17 cellular contexts compared by ENCODE assay signal in the genomic region with DNA sequence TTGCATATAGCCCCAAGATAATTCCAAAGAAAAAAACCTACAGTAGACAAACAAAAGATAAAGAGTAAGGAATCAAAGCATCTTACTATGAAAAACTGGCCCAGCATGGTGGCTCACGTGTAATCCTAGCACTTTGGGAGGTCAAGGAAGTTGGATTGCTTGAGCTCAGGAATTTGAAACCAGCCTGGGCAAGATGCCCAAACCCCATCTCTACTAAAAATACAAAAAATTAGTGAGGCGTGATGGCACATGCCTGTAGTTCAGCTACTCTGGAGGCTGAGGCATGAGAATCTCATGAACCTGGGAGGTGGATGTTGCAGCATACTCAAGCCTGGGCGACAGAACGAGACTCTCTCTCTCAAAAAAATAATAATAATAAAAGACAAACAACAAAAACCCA.
DNase-seq lines count a peak whose midpoint lies in the region; ATAC-seq and TF ChIP-seq lines count a peak whose summit lies in the region.
"Had no signal": no experiment of that assay in that cellular context is flagged by ENCODE, and none has a peak within 500 bp of the region (broad histone marks: within the 10 kb centered on the region; RNA-seq: fewer than 3 reads in every experiment).

No MANE protein-coding gene starts in this region.

- no peaks in the 10 kb centered on the region for H3K27me3 ChIP-seq in GM23248 (replicated peaks; ENCODE audit: insufficient read depth)

- no peak for TF ChIP-seq CTCF in astrocyte of the spinal cord (IDR thresholded peaks at IDR 0.05; ENCODE audit: low read depth, low read length)

- H3K9ac ChIP-seq in GM23248 = no peak overlapping the region

- H3F3A ChIP-seq in GM23248 (ENCODE audit: insufficient read depth) = no peaks in the 10 kb centered on the region

- no peak for ATAC-seq in HG02763 (IDR thresholded peaks at IDR 0.05; ENCODE audit: unreplicated experiment)
- ATAC-seq: HCT116, Right ventricle myocardium inferior had no signal

- H3K36me3 ChIP-seq in GM23248 (ENCODE audit: low read depth) = no peaks in the 10 kb centered on the region

- H3K9me2 ChIP-seq in GM23248 (ENCODE audit: insufficient read depth) = no peaks in the 10 kb centered on the region

- H3K9me3 ChIP-seq in GM23248 (ENCODE audit: low read depth) = no peaks in the 10 kb centered on the region

- WGBS in GM23248 (ENCODE audit: low coverage in 1 of 2, low lambda C conversion rate in 2 of 2, missing lambda C conversion rate in 2 of 2), 2 experiments = 23 to 29% methylated on average over 4 of the region's 4 CpGs

- DNase-seq in ACHN (peak; percentile 82), HK-2 (ENCODE audit: unreplicated experiment) (peak; percentile 16), astrocyte of the spinal cord (ENCODE audit: low read depth, low spot score) (peak; percentile 0), iris pigment epithelial cell (ENCODE audit: low read depth) (peak; percentile 0), GM23248 (no peak), SW480 (ENCODE audit: low spot score) (no peak), NCI-H2171 (lab: John Stamatoyannopoulos, UW) (no peak)
- DNase-seq: KBM-7, NCI-H1048, NCI-H1436 treated with DMSO at 0.1 percent for 48 hours, NCI-H2227 treated with DMSO at 0.1 percent for 48 hours, NCI-H524 had no signal

- H3K4me1 ChIP-seq in GM23248 (ENCODE audit: insufficient read depth) = no peaks in the 10 kb centered on the region

- in situ Hi-C loops in ACHN (cut with HindIII; ENCODE audit: low pct_ligation_motif_present, low pct_unique_long_range_greater_than_20kb, low sequenced_read_pairs) = no loop called here
- in situ Hi-C loops in astrocyte of the spinal cord (cut with HindIII; ENCODE audit: low sequenced_read_pairs) = no loop called here
- in situ Hi-C loops in GM23248 (cut with MboI) = no loop called here

- H2AFZ ChIP-seq in GM23248 = no peak overlapping the region

- no peaks in the 10 kb centered on the region for H3K79me2 ChIP-seq in GM23248 (ENCODE audit: insufficient read depth)

- no peaks in the 10 kb centered on the region for H4K20me1 ChIP-seq in GM23248 (ENCODE audit: insufficient read depth)

- no peak overlapping the region for H3K27ac ChIP-seq in GM23248
- H3K27ac ChIP-seq: C4-2B, SK-N-MC had no signal

- H3K4me3 ChIP-seq in astrocyte of the spinal cord (ENCODE audit: low read depth, low read length) = no peak overlapping the region
- no peak overlapping the region for H3K4me3 ChIP-seq in GM23248
- H3K4me3 ChIP-seq: SK-N-MC had no signal

- no peak overlapping the region for H3K4me2 ChIP-seq in GM23248 (ENCODE audit: unreplicated experiment)

Comparison
In these comparisons a context has a peak if more than half of its experiments do, and no peak if none do; other contexts are left out.
1. DNase-seq: peak in ACHN (single experiment), HK-2 (single experiment), astrocyte of the spinal cord (single experiment) and iris pigment epithelial cell (single experiment); none in GM23248 (single experiment), SW480 (single experiment) and NCI-H2171 (single experiment).